ENCODE assay signal across 8 cellular contexts in genomic region chr3:21500834-21501233, GRCh38.
"Had no signal": no experiment of that assay in that cellular context is flagged by ENCODE, and none has a peak within 500 bp of the region (broad histone marks: within the 10 kb centered on the region; RNA-seq: fewer than 3 reads in every experiment).

No MANE protein-coding gene starts in this region.

- H2AFZ ChIP-seq: GM23248 had no signal

- H3K4me1 Mint-ChIP-seq: IgD-negative memory B cell had no signal

- ATAC-seq: HCT116, HepG2 had no signal

- H3K27ac ChIP-seq: GM23248, HL-60 had no signal

- H3K27me3 Mint-ChIP-seq: IgD-negative memory B cell had no signal

- H3K4me1 ChIP-seq: HAP-1 had no signal

- H3K36me3 ChIP-seq: HAP-1 had no signal

- H3K4me3 Mint-ChIP-seq: HFFc6, IgD-negative memory B cell had no signal

- H3K9me3 Mint-ChIP-seq: HFFc6 had no signal

- H3K27ac Mint-ChIP-seq: HFFc6, IgD-negative memory B cell had no signal

- H3K4me3 ChIP-seq: GM23248, HAP-1 had no signal

- DNase-seq: GM23248, HFFc6, KBM-7 had no signal

- H3K9me3 ChIP-seq: HAP-1 had no signal
